ENCODE assay signal across 14 cellular contexts in the genomic region with DNA sequence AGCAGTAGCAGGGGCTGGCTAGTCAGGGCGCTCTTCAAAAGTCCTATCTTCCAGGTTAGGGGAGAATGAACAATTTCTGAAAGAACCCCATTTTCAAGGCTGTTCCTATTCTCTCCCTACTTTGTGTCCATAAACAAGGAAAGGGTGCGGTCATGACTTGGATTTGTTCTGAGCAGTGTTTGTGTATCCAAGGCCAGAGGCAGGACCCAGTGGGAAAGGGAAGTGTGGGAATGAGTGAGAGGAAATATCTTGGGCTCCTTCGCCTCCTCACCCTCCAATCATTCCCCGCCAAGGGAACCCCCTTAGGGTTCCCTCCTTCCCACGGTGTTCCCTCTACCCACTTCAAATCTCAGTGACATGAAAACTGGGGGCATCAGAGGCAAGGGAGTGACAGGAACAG. TPM values are rescaled to one million over a fixed set of nuclear protein-coding genes. Genes with fewer than 3 reads are reported as not detected.
DNase-seq lines count a peak whose midpoint lies in the region; ATAC-seq and TF ChIP-seq lines count a peak whose summit lies in the region.
"Had no signal": no experiment of that assay in that cellular context is flagged by ENCODE, and none has a peak within 500 bp of the region (broad histone marks: within the 10 kb centered on the region; RNA-seq: fewer than 3 reads in every experiment).

No MANE protein-coding gene starts in this region.

- peak; percentile 59 for ATAC-seq in left ventricle myocardium superior
- no peak for ATAC-seq in HG02798 (IDR thresholded peaks at IDR 0.05; ENCODE audit: poor library complexity, unreplicated experiment)
- ATAC-seq: activated naive CD8-positive, alpha-beta T cell treated with anti-CD3 and anti-CD28 coated beads, Interleukin-2, amount 50 U/mL, for 24 hours; activated T-helper 17 cell treated with anti-CD3 and anti-CD28 coated beads, Interleukin-2, amount 50 U/mL, for 72 hours; natural killer cell treated with Interleukin-12 subunit alpha and Interleukin-12 subunit beta and Interleukin-15 and Interleukin-18, amount 100 ng/mL, for 72 hours had no signal

- no peak for TF ChIP-seq POLR2A in uterus (IDR thresholded peaks at IDR 0.05)

- H3K9ac ChIP-seq in rectal smooth muscle tissue (ENCODE audit: low read length) = no peak overlapping the region
- H3K9ac ChIP-seq: KMS-11 had no signal

- H3K4me1 ChIP-seq in rectal smooth muscle tissue (ENCODE audit: control insufficient read depth, insufficient read depth, low read length) (peaks cover 6% of the 10 kb centered on the region), uterus (peaks cover 0 to 13% of the 10 kb centered on the region in 2 donors)

- H3K27me3 ChIP-seq in rectal smooth muscle tissue (ENCODE audit: control insufficient read depth, insufficient read depth, low read length) = no peaks in the 10 kb centered on the region
- no peaks in the 10 kb centered on the region for H3K27me3 ChIP-seq in uterus

- H3K4me3 ChIP-seq in rectal smooth muscle tissue (ENCODE audit: low read length) (no peak overlapping the region), uterus (no peak overlapping the region)

- no peak for TF ChIP-seq CTCF in uterus (IDR thresholded peaks at IDR 0.05)

- H3K27ac ChIP-seq in cingulate gyrus (ENCODE audit: low read depth, low read length) = peak overlapping the region; percentile 12
- peak overlapping the region; percentile 51 for H3K27ac ChIP-seq in rectal smooth muscle tissue (ENCODE audit: low read depth, low read length)
- peak overlapping the region; percentile 25 to 46 for H3K27ac ChIP-seq in uterus
- H3K27ac ChIP-seq: KMS-11 had no signal

- intact Hi-C loops in left ventricle myocardium superior (cut with micrococcal nuclease) (no loop called here), uterus (cut with DNase I; ENCODE audit: low total_unique reads) (no loop called here), posterior vena cava (cut with DNase I) (loop anchor here (10.0 kb wide), 2 partner anchors 56 to 96 kb away; a partner anchor contains a TSS)

- H3K9me3 ChIP-seq in uterus = no peaks in the 10 kb centered on the region

- H3K36me3 ChIP-seq in rectal smooth muscle tissue (ENCODE audit: control insufficient read depth, insufficient read depth, low read length) (no peaks in the 10 kb centered on the region), uterus (no peaks in the 10 kb centered on the region)

- DNase-seq in left ventricle myocardium superior (no peak), uterus (no peak), DMS153 treated with DMSO at 0.1 percent for 48 hours (lab: John Stamatoyannopoulos, UW; ENCODE audit: unreplicated experiment) (no peak), posterior vena cava (ENCODE audit: low spot score) (no peak)
- DNase-seq: activated CD4-positive, CD25-positive, alpha-beta regulatory T cell treated with anti-CD3 and anti-CD28 coated beads, Interleukin-2, amount 50 U/mL, for 72 hours; activated naive CD8-positive, alpha-beta T cell treated with anti-CD3 and anti-CD28 coated beads, Interleukin-2, amount 50 U/mL, for 24 hours; NCI-H774; stimulated activated CD4-positive, alpha-beta T cell treated with anti-CD3 and anti-CD28 coated beads, Interleukin-1b, Interleukin-23, amount 100 ng/mL, for 48 hours had no signal

RNA-seq across cellular contexts. Expression of a gene that starts 25.5 kb away (rescaled TPM):
- total RNA-seq in left ventricle myocardium superior (468 TPM), uterus (100 to 1,000 TPM; 189 to 423 (median 341) TPM), posterior vena cava (100 to 1,000 TPM; 329 to 357 TPM)

Comparison
In these comparisons a context has a peak if more than half of its experiments do, and no peak if none do; other contexts are left out.
1. intact Hi-C loops: an anchor here in posterior vena cava (10.0 kb wide); none called in left ventricle myocardium superior and uterus.